ENCODE assay signal across 21 cellular contexts in the genomic region with DNA sequence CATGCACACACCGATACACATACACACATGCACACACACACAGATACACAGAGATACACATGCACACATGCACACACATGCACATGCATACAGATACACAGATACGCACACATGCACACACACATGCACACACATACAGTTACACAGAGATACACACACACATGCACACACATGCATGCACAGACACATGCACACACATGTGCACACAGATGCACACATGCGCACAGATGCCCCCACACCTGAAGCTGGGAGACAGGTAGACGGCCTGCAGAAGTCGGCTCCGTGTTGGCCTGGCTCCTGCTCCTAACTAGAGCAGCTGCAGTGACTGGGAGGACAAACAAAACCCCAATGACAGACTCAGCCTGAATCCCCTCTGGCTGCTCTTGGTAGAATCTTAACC. TPM values are rescaled to one million over a fixed set of nuclear protein-coding genes. Genes with fewer than 3 reads are reported as not detected.
"Had no signal": no experiment of that assay in that cellular context is flagged by ENCODE, and none has a peak within 500 bp of the region (broad histone marks: within the 10 kb centered on the region; RNA-seq: fewer than 3 reads in every experiment).

No MANE protein-coding gene starts in this region.

- H3K27me3 Mint-ChIP-seq: activated B cell treated with CpG ODN at 0.5 μM for 24 hours; activated CD4-positive, alpha-beta T cell treated with anti-CD3 and anti-CD28 coated beads, Interleukin-2, amount 10 ng/mL, durations not matched to agents 7 days and 5 days; activated naive CD8-positive, alpha-beta T cell treated with anti-CD3 and anti-CD28 coated beads, Interleukin-2, amount 50 U/mL, for 24 hours had no signal

- H3K9me3 Mint-ChIP-seq: activated T-cell treated with anti-CD3 and anti-CD28 coated beads, Interleukin-2, amount 50 U/mL, for 4 hours had no signal

- H3K27me3 ChIP-seq: cardiac muscle cell, colonic mucosa, neutrophil had no signal

- H3K4me3 Mint-ChIP-seq: activated B cell treated with CpG ODN at 0.5 μM for 24 hours; activated CD4-positive, alpha-beta T cell treated with anti-CD3 and anti-CD28 coated beads, Interleukin-2, amount 10 ng/mL, durations not matched to agents 7 days and 5 days; activated naive CD8-positive, alpha-beta T cell treated with anti-CD3 and anti-CD28 coated beads, Interleukin-2, amount 50 U/mL, for 24 hours; activated T-cell treated with anti-CD3 and anti-CD28 coated beads, Interleukin-2, amount 50 U/mL, for 4 hours; naive B cell; stimulated activated memory B cell treated with anti-CD40 and anti-IgM and Interleukin-4, amounts not matched to agents 10 μg/mL and 1 μg/mL and 100 μg/mL, for 72 hours; T-helper 17 cell had no signal

- H3K4me1 ChIP-seq: colonic mucosa, heart left ventricle had no signal

- H3K4me1 Mint-ChIP-seq: activated B cell treated with CpG ODN at 0.5 μM for 24 hours; activated CD4-positive, alpha-beta T cell treated with anti-CD3 and anti-CD28 coated beads, Interleukin-2, amount 10 ng/mL, durations not matched to agents 7 days and 5 days; activated naive CD8-positive, alpha-beta T cell treated with anti-CD3 and anti-CD28 coated beads, Interleukin-2, amount 50 U/mL, for 24 hours; stimulated activated memory B cell treated with anti-CD40 and anti-IgM and Interleukin-4, amounts not matched to agents 10 μg/mL and 1 μg/mL and 100 μg/mL, for 72 hours; T-helper 17 cell had no signal

- DNase-seq: activated B cell treated with CpG ODN at 0.5 μM for 24 hours; activated CD4-positive, alpha-beta T cell treated with anti-CD3 and anti-CD28 coated beads, Interleukin-2, amount 10 ng/mL, durations not matched to agents 7 days and 5 days; activated gamma-delta T cell treated with Interleukin-2 at 50 U/mL for 16 hours; activated naive CD8-positive, alpha-beta T cell treated with anti-CD3 and anti-CD28 coated beads, Interleukin-2, amount 50 U/mL, for 24 hours; activated T-cell treated with anti-CD3 and anti-CD28 coated beads, Interleukin-2, amount 50 U/mL, for 4 hours; colonic mucosa; effector CD8-positive, alpha-beta T cell; foreskin melanocyte; naive B cell; stimulated activated CD4-positive, alpha-beta T cell treated with anti-CD3 and anti-CD28 coated beads, Interleukin-1b, Interleukin-23, amount 100 ng/mL, for 48 hours; T-helper 17 cell; trophoblast cell had no signal

- ATAC-seq: activated naive CD8-positive, alpha-beta T cell treated with anti-CD3 and anti-CD28 coated beads, Interleukin-2, amount 50 U/mL, for 24 hours; activated T-cell treated with anti-CD3 and anti-CD28 coated beads, Interleukin-2, amount 50 U/mL, for 4 hours; heart left ventricle; right cardiac atrium; stimulated activated memory B cell treated with anti-CD40 and anti-IgM and Interleukin-4, amounts not matched to agents 10 μg/mL and 1 μg/mL and 100 μg/mL, for 72 hours; T-helper 17 cell had no signal

- H3K27ac ChIP-seq: cardiac muscle cell, colonic mucosa, heart left ventricle, neutrophil had no signal

- H3K27ac Mint-ChIP-seq: activated B cell treated with CpG ODN at 0.5 μM for 24 hours; activated CD4-positive, alpha-beta T cell treated with anti-CD3 and anti-CD28 coated beads, Interleukin-2, amount 10 ng/mL, durations not matched to agents 7 days and 5 days; activated naive CD8-positive, alpha-beta T cell treated with anti-CD3 and anti-CD28 coated beads, Interleukin-2, amount 50 U/mL, for 24 hours; naive B cell; stimulated activated memory B cell treated with anti-CD40 and anti-IgM and Interleukin-4, amounts not matched to agents 10 μg/mL and 1 μg/mL and 100 μg/mL, for 72 hours; T-helper 17 cell had no signal

- H3K36me3 Mint-ChIP-seq: naive B cell; stimulated activated memory B cell treated with anti-CD40 and anti-IgM and Interleukin-4, amounts not matched to agents 10 μg/mL and 1 μg/mL and 100 μg/mL, for 72 hours had no signal

- H3K4me2 ChIP-seq: smooth muscle cell had no signal

- H3K9me3 ChIP-seq: colonic mucosa, heart left ventricle, neutrophil had no signal

RNA-seq across cellular contexts. Expression of gene PSAPL1, which starts 46.8 kb away (rescaled TPM):
- total RNA-seq: activated B cell treated with CpG ODN at 0.5 μM for 24 hours; activated CD4-positive, alpha-beta T cell treated with anti-CD3 and anti-CD28 coated beads, Interleukin-2, amount 10 ng/mL, durations not matched to agents 7 days and 5 days; activated T-cell treated with anti-CD3 and anti-CD28 coated beads, Interleukin-2, amount 50 U/mL, for 4 hours; astrocyte; colonic mucosa; liver; posterior vena cava; right cardiac atrium; smooth muscle cell; T-helper 17 cell had no signal
